ENCODE assay signal across 13 cellular contexts in genomic region chr19:32309711-32310390, GRCh38.
"Had no signal": no experiment of that assay in that cellular context is flagged by ENCODE, and none has a peak within 500 bp of the region (broad histone marks: within the 10 kb centered on the region; RNA-seq: fewer than 3 reads in every experiment).

No MANE protein-coding gene starts in this region.

- H3K4me1 ChIP-seq: gastrocnemius medialis, left lung had no signal

- H3K36me3 ChIP-seq: gastrocnemius medialis, left lung had no signal

- H3K27me3 ChIP-seq: gastrocnemius medialis had no signal

- ATAC-seq: activated CD4-positive, alpha-beta T cell treated with anti-CD3 and anti-CD28 coated beads for 36 hours; gastrocnemius medialis; left lung; stimulated activated naive CD8-positive, alpha-beta T cell treated with anti-CD3 and anti-CD28 coated beads, Interleukin-15, Interleukin-2, amounts not matched to agents 100 U/mL and 50 U/mL, for 24 hours had no signal

- H3K27ac Mint-ChIP-seq: activated CD4-positive, alpha-beta memory T cell treated with anti-CD3 and anti-CD28 coated beads, Interleukin-2, amount 10 ng/mL, durations not matched to agents 7 days and 5 days; activated CD4-positive, alpha-beta T cell treated with anti-CD3 and anti-CD28 coated beads for 36 hours; activated T-helper 1 cell treated with anti-CD3 and anti-CD28 coated beads, Interleukin-12 subunit alpha, Interleukin-12 subunit beta, Interleukin-2, Interleukin-4 antibody, amounts not matched to agents 30 ng/mL and 10 ng/mL and 1 ng/mL, durations not matched to agents 14 hours and 24 hours and 36 hours; memory B cell; nephron progenitor cell had no signal

- DNase-seq: activated CD4-positive, alpha-beta memory T cell treated with anti-CD3 and anti-CD28 coated beads, Interleukin-2, amount 10 ng/mL, durations not matched to agents 7 days and 5 days; activated CD4-positive, alpha-beta T cell treated with anti-CD3 and anti-CD28 coated beads for 36 hours; activated naive CD4-positive, alpha-beta T cell; aorta; gastrocnemius medialis; islet precursor cell; left lung; nephron progenitor cell; stimulated activated CD4-positive, alpha-beta T cell treated with anti-CD3 and anti-CD28 coated beads, Interleukin-4, amount 100 ng/mL, for 1 hour; stimulated activated CD8-positive, alpha-beta memory T cell treated with anti-CD3 and anti-CD28 coated beads, Interleukin-4, amount 100 ng/mL, for 48 hours; stimulated activated naive CD8-positive, alpha-beta T cell treated with anti-CD3 and anti-CD28 coated beads, Interleukin-15, Interleukin-2, amounts not matched to agents 100 U/mL and 50 U/mL, for 24 hours had no signal

- H3K4me1 Mint-ChIP-seq: activated CD4-positive, alpha-beta memory T cell treated with anti-CD3 and anti-CD28 coated beads, Interleukin-2, amount 10 ng/mL, durations not matched to agents 7 days and 5 days; activated CD4-positive, alpha-beta T cell treated with anti-CD3 and anti-CD28 coated beads for 36 hours; memory B cell; nephron progenitor cell had no signal

- H3K4me3 Mint-ChIP-seq: activated CD4-positive, alpha-beta memory T cell treated with anti-CD3 and anti-CD28 coated beads, Interleukin-2, amount 10 ng/mL, durations not matched to agents 7 days and 5 days; activated CD4-positive, alpha-beta T cell treated with anti-CD3 and anti-CD28 coated beads for 36 hours; activated T-helper 1 cell treated with anti-CD3 and anti-CD28 coated beads, Interleukin-12 subunit alpha, Interleukin-12 subunit beta, Interleukin-2, Interleukin-4 antibody, amounts not matched to agents 30 ng/mL and 10 ng/mL and 1 ng/mL, durations not matched to agents 14 hours and 24 hours and 36 hours; memory B cell; nephron progenitor cell had no signal

- H3K36me3 Mint-ChIP-seq: memory B cell had no signal

- H3K9me3 Mint-ChIP-seq: activated CD4-positive, alpha-beta memory T cell treated with anti-CD3 and anti-CD28 coated beads, Interleukin-2, amount 10 ng/mL, durations not matched to agents 7 days and 5 days; activated T-helper 1 cell treated with anti-CD3 and anti-CD28 coated beads, Interleukin-12 subunit alpha, Interleukin-12 subunit beta, Interleukin-2, Interleukin-4 antibody, amounts not matched to agents 30 ng/mL and 10 ng/mL and 1 ng/mL, durations not matched to agents 14 hours and 24 hours and 36 hours; memory B cell; nephron progenitor cell had no signal

- H3K27ac ChIP-seq: gastrocnemius medialis, left lung had no signal

- H3K4me3 ChIP-seq: gastrocnemius medialis, left lung had no signal

- H3K9me3 ChIP-seq: gastrocnemius medialis, left lung had no signal
